ENCODE assay signal across 8 cellular contexts in the genomic region with DNA sequence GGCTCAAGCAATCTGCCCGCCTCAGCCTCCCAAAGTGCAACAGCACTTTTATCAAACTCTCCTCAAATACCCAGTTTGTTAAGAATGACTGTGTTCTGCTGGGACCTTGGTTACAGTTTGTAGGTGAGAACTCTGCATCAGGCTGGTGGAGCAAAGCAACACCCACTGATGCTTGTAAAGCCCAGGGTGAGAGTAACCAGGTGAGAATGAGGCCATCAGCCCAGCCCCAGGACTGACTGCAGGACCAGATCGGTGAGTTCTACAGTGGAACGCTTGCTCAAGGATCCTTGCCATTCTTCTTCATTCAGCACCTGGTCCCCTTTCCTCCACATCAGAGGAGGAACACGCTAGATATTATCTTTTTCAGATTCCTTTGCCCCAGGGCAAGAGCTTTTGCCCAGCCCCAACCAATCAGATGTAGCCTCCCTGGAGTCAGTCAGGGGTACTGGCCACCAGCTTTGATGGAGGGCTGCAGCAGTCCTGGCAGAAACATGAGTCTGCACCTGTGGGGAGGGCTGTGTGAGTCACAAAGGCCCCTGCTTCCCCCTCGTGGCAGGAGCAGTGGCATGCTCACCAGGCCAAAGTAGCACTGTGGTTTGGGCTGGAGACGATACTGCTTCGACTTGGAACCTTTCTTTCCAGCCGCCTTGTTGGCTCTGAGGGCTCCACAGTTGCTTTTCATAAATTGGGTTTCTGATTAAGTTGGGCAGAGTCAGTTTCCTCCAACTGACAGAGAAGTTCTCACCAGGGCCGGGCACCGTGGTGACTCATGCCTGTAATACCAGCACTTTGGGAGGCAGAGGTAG. TPM values are rescaled to one million over a fixed set of nuclear protein-coding genes. Genes with fewer than 3 reads are reported as not detected.
A peak's percentile ranks its signal among the peaks of the same experiment; 100 is the strongest.
DNase-seq lines count a peak whose midpoint lies in the region; ATAC-seq and TF ChIP-seq lines count a peak whose summit lies in the region.

No MANE protein-coding gene starts in this region.

- peaks cover 67% of the 10 kb centered on the region for H3K4me1 Mint-ChIP-seq in activated CD4-positive, alpha-beta T cell treated with anti-CD3 and anti-CD28 coated beads, Interleukin-2, amount 10 ng/mL, durations not matched to agents 7 days and 5 days
- H3K4me1 Mint-ChIP-seq in mesothelial cell of epicardium = peaks cover 31% of the 10 kb centered on the region
- H3K4me1 Mint-ChIP-seq in stimulated activated memory B cell treated with anti-CD40 and anti-IgM and Interleukin-4, amounts not matched to agents 10 μg/mL and 1 μg/mL and 100 μg/mL, for 72 hours = peaks cover 21% of the 10 kb centered on the region

- CTCF ChIA-PET in activated CD4-positive, alpha-beta T cell treated with anti-CD3 and anti-CD28 coated beads, Interleukin-2, amount 10 ng/mL, durations not matched to agents 7 days and 5 days (lab: Charles Lee) = interaction anchor here (0.6 to 2.0 kb wide), 9 partner anchors 22 to 127 kb away, joined by 3 to 6 read pairs (median 3); partner anchors contain the start of genes PLXNB1 and SLC26A6

- H3K4me3 Mint-ChIP-seq in activated CD4-positive, alpha-beta T cell treated with anti-CD3 and anti-CD28 coated beads, Interleukin-2, amount 10 ng/mL, durations not matched to agents 7 days and 5 days = peak overlapping the region; percentile 13
- H3K4me3 Mint-ChIP-seq in mesothelial cell of epicardium = no peak overlapping the region
- no peak overlapping the region for H3K4me3 Mint-ChIP-seq in stimulated activated memory B cell treated with anti-CD40 and anti-IgM and Interleukin-4, amounts not matched to agents 10 μg/mL and 1 μg/mL and 100 μg/mL, for 72 hours

- H3K27ac Mint-ChIP-seq in activated CD4-positive, alpha-beta T cell treated with anti-CD3 and anti-CD28 coated beads, Interleukin-2, amount 10 ng/mL, durations not matched to agents 7 days and 5 days = peak overlapping the region; percentile 84
- H3K27ac Mint-ChIP-seq in mesothelial cell of epicardium = peak overlapping the region; percentile 93
- H3K27ac Mint-ChIP-seq in stimulated activated memory B cell treated with anti-CD40 and anti-IgM and Interleukin-4, amounts not matched to agents 10 μg/mL and 1 μg/mL and 100 μg/mL, for 72 hours = no peak overlapping the region

- TF ChIP-seq CTCF in BE2C (IDR thresholded peaks at IDR 0.05; ENCODE audit: low read depth, low read length) = peak; percentile 75
- TF ChIP-seq CTCF in dorsolateral prefrontal cortex (IDR thresholded peaks at IDR 0.05 in 54 of 56, conservative IDR thresholded peaks at IDR 0.05 in 2 of 56; ENCODE audit: low read depth in 1 of 56, partially characterized antibody in 56 of 56) = peak in 45 of 56 donors; percentile 12 to 66 (median 38)
- no peak for TF ChIP-seq CTCF in mesothelial cell of epicardium (IDR thresholded peaks at IDR 0.05; ENCODE audit: unreplicated experiment)

- no peak overlapping the region for H3K4me3 ChIP-seq in BE2C (ENCODE audit: low read depth, low read length)
- H3K4me3 ChIP-seq in dorsolateral prefrontal cortex = no peak overlapping the region

- intact Hi-C loops in dorsolateral prefrontal cortex (cut with DNase I) = no loop called here

- H3K27me3 ChIP-seq in BE2C (no peaks in the 10 kb centered on the region), dorsolateral prefrontal cortex (no peaks in the 10 kb centered on the region)

- peaks cover 5% of the 10 kb centered on the region for H3K27me3 Mint-ChIP-seq in activated CD4-positive, alpha-beta T cell treated with anti-CD3 and anti-CD28 coated beads, Interleukin-2, amount 10 ng/mL, durations not matched to agents 7 days and 5 days
- H3K27me3 Mint-ChIP-seq in mesothelial cell of epicardium (ENCODE audit: low read depth) = no peaks in the 10 kb centered on the region
- H3K27me3 Mint-ChIP-seq in stimulated activated memory B cell treated with anti-CD40 and anti-IgM and Interleukin-4, amounts not matched to agents 10 μg/mL and 1 μg/mL and 100 μg/mL, for 72 hours = peaks cover 12% of the 10 kb centered on the region

- peak overlapping the region in 19 of 59 donors; percentile 3 to 53 (median 31) for H3K27ac ChIP-seq in dorsolateral prefrontal cortex

- no peaks in the 10 kb centered on the region for H3K9me3 Mint-ChIP-seq in activated CD4-positive, alpha-beta T cell treated with anti-CD3 and anti-CD28 coated beads, Interleukin-2, amount 10 ng/mL, durations not matched to agents 7 days and 5 days
- H3K9me3 Mint-ChIP-seq in mesothelial cell of epicardium = no peaks in the 10 kb centered on the region
- H3K9me3 Mint-ChIP-seq in stimulated activated memory B cell treated with anti-CD40 and anti-IgM and Interleukin-4, amounts not matched to agents 10 μg/mL and 1 μg/mL and 100 μg/mL, for 72 hours = no peaks in the 10 kb centered on the region

- peaks cover 4% of the 10 kb centered on the region for H3K36me3 Mint-ChIP-seq in activated CD4-positive, alpha-beta T cell treated with anti-CD3 and anti-CD28 coated beads, Interleukin-2, amount 10 ng/mL, durations not matched to agents 7 days and 5 days (ENCODE audit: low read depth)
- no peaks in the 10 kb centered on the region for H3K36me3 Mint-ChIP-seq in mesothelial cell of epicardium
- no peaks in the 10 kb centered on the region for H3K36me3 Mint-ChIP-seq in stimulated activated memory B cell treated with anti-CD40 and anti-IgM and Interleukin-4, amounts not matched to agents 10 μg/mL and 1 μg/mL and 100 μg/mL, for 72 hours

- peaks cover under 1% of the 10 kb centered on the region for H3K4me1 ChIP-seq in BE2C

- no peaks in the 10 kb centered on the region for H3K9me3 ChIP-seq in BE2C

- no peaks in the 10 kb centered on the region for H3K36me3 ChIP-seq in BE2C

- ATAC-seq in stimulated activated memory B cell treated with anti-CD40 and anti-IgM and Interleukin-4, amounts not matched to agents 10 μg/mL and 1 μg/mL and 100 μg/mL, for 72 hours = peak; percentile 89
- ATAC-seq in GM18861 (IDR thresholded peaks at IDR 0.05; ENCODE audit: unreplicated experiment) = no peak

- POLR2A ChIA-PET in activated CD4-positive, alpha-beta T cell treated with anti-CD3 and anti-CD28 coated beads, Interleukin-2, amount 10 ng/mL, durations not matched to agents 7 days and 5 days (lab: Charles Lee) = no interaction called here

- peak; percentile 76 for DNase-seq in BE2C
- peak; percentile 74 for DNase-seq in GM19240 (ENCODE audit: insufficient read length, low spot score)
- peak; percentile 37 for DNase-seq in NCI-H146 treated with DMSO at 0.1 percent for 48 hours (lab: John Stamatoyannopoulos, UW; ENCODE audit: unreplicated experiment)
- DNase-seq in activated CD4-positive, alpha-beta T cell treated with anti-CD3 and anti-CD28 coated beads, Interleukin-2, amount 10 ng/mL, durations not matched to agents 7 days and 5 days = peak; percentile 81
- peak in 5 of 10 donors; percentile 13 to 43 (median 26) for DNase-seq in dorsolateral prefrontal cortex
- peak; percentile 56 to 66 for DNase-seq in mesothelial cell of epicardium (ENCODE audit: low spot score in 2 of 2, unreplicated experiment in 2 of 2)

RNA-seq across cellular contexts. Expression of gene SHISA5, which starts 3.5 kb away (rescaled TPM):
- polyA plus RNA-seq in BE2C (2012; ENCODE audit: insufficient read depth, insufficient read length, low read depth) = 124 TPM
- 100 to 1,000 TPM; 266 to 271 TPM for total RNA-seq in activated CD4-positive, alpha-beta T cell treated with anti-CD3 and anti-CD28 coated beads, Interleukin-2, amount 10 ng/mL, durations not matched to agents 7 days and 5 days
- total RNA-seq in dorsolateral prefrontal cortex (100 to 1,000 TPM in 56 of 120 experiments, 10 to 100 TPM in 64; 71.6 to 162 (median 99.2) TPM), mesothelial cell of epicardium (154 to 167 TPM (median 156 TPM) in 3 replicates)

RNA-seq across cellular contexts. Expression of gene PFKFB4, which starts 49.1 kb away (rescaled TPM):
- 1.2 TPM for polyA plus RNA-seq in BE2C (2012; ENCODE audit: insufficient read depth, insufficient read length, low read depth)
- total RNA-seq in activated CD4-positive, alpha-beta T cell treated with anti-CD3 and anti-CD28 coated beads, Interleukin-2, amount 10 ng/mL, durations not matched to agents 7 days and 5 days = 10 to 100 TPM; 21.6 to 24.9 TPM
- 10 to 100 TPM in 99 of 120 experiments, 1 to 10 TPM in 21; 5.9 to 24.4 (median 12.7) TPM for total RNA-seq in dorsolateral prefrontal cortex
- 18.2 to 22.3 TPM (median 19.4 TPM) in 3 replicates for total RNA-seq in mesothelial cell of epicardium

RNA-seq across cellular contexts. Expression of gene UCN2, which starts 56.1 kb away (rescaled TPM):
- polyA plus RNA-seq in BE2C (2012; ENCODE audit: insufficient read depth, insufficient read length, low read depth) = not detected
- total RNA-seq in activated CD4-positive, alpha-beta T cell treated with anti-CD3 and anti-CD28 coated beads, Interleukin-2, amount 10 ng/mL, durations not matched to agents 7 days and 5 days = not detected
- total RNA-seq in dorsolateral prefrontal cortex (1 to 10 TPM in 3 of 120 experiments, under 1 TPM in 39, not detected in 78; 0.31 to 2.3 (median 0.45) TPM), mesothelial cell of epicardium (0.22 to 0.60 TPM (median 0.57 TPM) in 3 replicates)
